In the genomic region with DNA sequence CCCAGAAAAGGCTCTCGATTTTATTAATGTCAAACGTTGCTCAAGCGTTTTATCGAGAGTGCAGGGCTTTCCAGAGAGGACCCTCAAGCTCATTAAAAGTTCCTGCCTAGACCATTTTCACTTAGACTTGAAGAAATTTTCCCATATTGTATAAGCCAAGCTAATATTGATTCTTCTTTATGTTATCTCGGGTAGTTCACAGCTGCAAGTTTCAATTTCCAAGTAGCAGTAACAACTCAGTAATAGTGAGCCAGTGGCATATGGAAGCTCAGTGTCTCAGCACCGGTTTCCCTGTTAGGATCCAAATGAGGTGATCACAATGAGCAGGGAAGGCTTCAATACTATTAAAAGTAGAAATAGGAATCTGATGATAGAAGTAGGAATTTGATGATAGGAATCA, we compare ENCODE assay signal across 24 cellular contexts.
DNase-seq lines count a peak whose midpoint lies in the region; ATAC-seq, FAIRE-seq and TF ChIP-seq lines count a peak whose summit lies in the region.
"Had no signal": no experiment of that assay in that cellular context is flagged by ENCODE, and none has a peak within 500 bp of the region (broad histone marks: within the 10 kb centered on the region; RNA-seq: fewer than 3 reads in every experiment).

No MANE protein-coding gene starts in this region.

- H3K79me2 ChIP-seq in neural progenitor cell (ENCODE audit: low read depth) (no peaks in the 10 kb centered on the region), HepG2 (ENCODE audit: insufficient read depth, low read length) (no peaks in the 10 kb centered on the region)

- ATAC-seq in stimulated activated effector memory CD8-positive, alpha-beta T cell treated with anti-CD3 and anti-CD28 coated beads, Interleukin-12 subunit alpha, Interleukin-12 subunit beta, amount 100 ng/mL, for 72 hours = no peak
- no peak for ATAC-seq in HepG2

- TF ChIP-seq CTCF in A673 (conservative IDR thresholded peaks at IDR 0.05; ENCODE audit: low read depth, low read length) = no peak
- no peak for TF ChIP-seq CTCF in HFFc6 (IDR thresholded peaks at IDR 0.05)
- no peak for TF ChIP-seq CTCF in brain (conservative IDR thresholded peaks at IDR 0.05)
- no peak for TF ChIP-seq CTCF in neural progenitor cell (IDR thresholded peaks at IDR 0.05)
- TF ChIP-seq CTCF in GM13976 (IDR thresholded peaks at IDR 0.05; ENCODE audit: borderline replicate concordance, control extremely low read depth, extremely low read depth, insufficient read depth, missing control alignments) = no peak
- no peak for TF ChIP-seq CTCF in HepG2 (CRISPR knock-in tag; IDR thresholded peaks at IDR 0.05)

- intact Hi-C loops in A673 (cut with micrococcal nuclease; ENCODE audit: unreplicated experiment) = no loop called here
- intact Hi-C loops in HepG2 (cut with micrococcal nuclease; ENCODE audit: unreplicated experiment) = no loop called here

- POLR2A ChIA-PET in A673 (lab: Charles Lee; ENCODE audit: low non-redundant PET) (no interaction called here), HepG2 (lab: Yijun Ruan, JAX) (no interaction called here)

- peaks cover 22% of the 10 kb centered on the region for H3K9me3 ChIP-seq in A673 (ENCODE audit: low read depth, low read length, poor library complexity, severe bottlenecking)
- no peaks in the 10 kb centered on the region for H3K9me3 ChIP-seq in neural progenitor cell (ENCODE audit: low read depth)
- H3K9me3 ChIP-seq in HepG2 (ENCODE audit: low read length) = no peaks in the 10 kb centered on the region
- H3K9me3 ChIP-seq: MG63 had no signal

- CTCF ChIA-PET in A673 (lab: Charles Lee) (no interaction called here), HepG2 (lab: Yijun Ruan, JAX; ENCODE audit: low intra/inter-chr PET ratio, low total read pairs) (no interaction called here)

- no peak for FAIRE-seq in HepG2 (lab: Jason Lieb, UNC)
- FAIRE-seq: G401.6, H1 had no signal

- H3K27me3 ChIP-seq in A673 (replicated peaks; ENCODE audit: insufficient read depth, low read depth, low read length, poor library complexity) = no peaks in the 10 kb centered on the region
- H3K27me3 ChIP-seq in neural progenitor cell = no peaks in the 10 kb centered on the region
- H3K27me3 ChIP-seq in HepG2 (ENCODE audit: control insufficient read depth in 1 of 2, insufficient read depth in 2 of 2, low read length in 2 of 2) = no peaks in the 10 kb centered on the region
- H3K27me3 ChIP-seq: BLaER1, MG63 had no signal

- H3K27ac Mint-ChIP-seq in HFFc6 (peak overlapping the region; percentile 49; the same call in 1 of the 2 replicates), brain (peak overlapping the region in 4 of 5 experiments; percentile 26 to 69 (median 60)), neural progenitor cell (peak overlapping the region; percentile 23)
- no peak overlapping the region for H3K27ac Mint-ChIP-seq in stimulated activated effector memory CD8-positive, alpha-beta T cell treated with anti-CD3 and anti-CD28 coated beads, Interleukin-12 subunit alpha, Interleukin-12 subunit beta, amount 100 ng/mL, for 72 hours
- H3K27ac Mint-ChIP-seq: CD4-positive, CD25-positive, alpha-beta regulatory T cell had no signal

- H3F3A ChIP-seq in neural progenitor cell (ENCODE audit: low read depth) = no peaks in the 10 kb centered on the region

- H3K27me3 Mint-ChIP-seq in HFFc6 (ENCODE audit: insufficient read depth) = no peaks in the 10 kb centered on the region; the same call in 1 of the 2 replicates
- no peaks in the 10 kb centered on the region for H3K27me3 Mint-ChIP-seq in brain
- H3K27me3 Mint-ChIP-seq in neural progenitor cell (ENCODE audit: insufficient read depth, low read depth) = no peaks in the 10 kb centered on the region
- H3K27me3 Mint-ChIP-seq: CD4-positive, CD25-positive, alpha-beta regulatory T cell had no signal

- H3K4me1 ChIP-seq in A673 (ENCODE audit: insufficient read depth, low read length, poor library complexity, severe bottlenecking) = peaks cover 50% of the 10 kb centered on the region
- peaks cover 24% of the 10 kb centered on the region for H3K4me1 ChIP-seq in neural progenitor cell
- H3K4me1 ChIP-seq in HepG2 (ENCODE audit: insufficient read depth, low read length) = no peaks in the 10 kb centered on the region

- no peak overlapping the region for H3K4me3 ChIP-seq in A673 (ENCODE audit: low read depth, low read length, poor library complexity, severe bottlenecking)
- H3K4me3 ChIP-seq in neural progenitor cell = no peak overlapping the region
- no peak overlapping the region for H3K4me3 ChIP-seq in HepG2 (replicated peaks in 1 of 3; ENCODE audit: insufficient read depth in 1 of 3, low read depth in 2 of 3, low read length in 3 of 3)
- H3K4me3 ChIP-seq: BLaER1, MG63 had no signal

- no peaks in the 10 kb centered on the region for H4K20me1 ChIP-seq in neural progenitor cell (ENCODE audit: low read depth)
- no peaks in the 10 kb centered on the region for H4K20me1 ChIP-seq in HepG2 (ENCODE audit: insufficient read depth, low read length)
- H4K20me1 ChIP-seq: BLaER1 had no signal

- peak overlapping the region; percentile 63 for H2AFZ ChIP-seq in neural progenitor cell (replicated peaks)
- H2AFZ ChIP-seq in HepG2 (ENCODE audit: low read length) = no peak overlapping the region

- WGBS in HepG2 (ENCODE audit: low lambda C conversion rate) = 2% methylated on average over 6 of the region's 6 CpGs

- in situ Hi-C loops in GM13976 (cut with MboI; ENCODE audit: low sequenced_read_pairs, unreplicated experiment) (no loop called here), HepG2 (cut with HindIII; ENCODE audit: extremely low pct_ligation_motif_present, low pct_unique_long_range_greater_than_20kb) (no loop called here)

- H3K27ac ChIP-seq in A673 (ENCODE audit: low read depth, low read length, poor library complexity, severe bottlenecking) (peak overlapping the region; percentile 88), neural progenitor cell (no peak overlapping the region), HepG2 (ENCODE audit: extremely low read length, insufficient read depth, low read length) (no peak overlapping the region)
- H3K27ac ChIP-seq: BLaER1, HL-60 had no signal

- TF ChIP-seq EP300 in HepG2 (IDR thresholded peaks at IDR 0.05; ENCODE audit: low read depth in 2 of 2, low read length in 2 of 2) (no peak), HepG2 (CRISPR knock-in tag; IDR thresholded peaks at IDR 0.05; ENCODE audit: borderline replicate concordance) (no peak)

- H3K9ac ChIP-seq in neural progenitor cell (no peak overlapping the region), HepG2 (ENCODE audit: insufficient read depth, low read depth, low read length) (no peak overlapping the region)
- H3K9ac ChIP-seq: BLaER1 had no signal

- H3K4me1 Mint-ChIP-seq in HFFc6 (ENCODE audit: low read depth) (peaks cover 54% of the 10 kb centered on the region), brain (peaks cover 25% of the 10 kb centered on the region), neural progenitor cell (peaks cover 19% of the 10 kb centered on the region)
- peaks cover 6% of the 10 kb centered on the region for H3K4me1 Mint-ChIP-seq in stimulated activated effector memory CD8-positive, alpha-beta T cell treated with anti-CD3 and anti-CD28 coated beads, Interleukin-12 subunit alpha, Interleukin-12 subunit beta, amount 100 ng/mL, for 72 hours
- H3K4me1 Mint-ChIP-seq: CD4-positive, CD25-positive, alpha-beta regulatory T cell had no signal

- H3K9me3 Mint-ChIP-seq in HFFc6 (peaks cover 20% of the 10 kb centered on the region), brain (peaks cover 0 to 28% (median 9%) of the 10 kb centered on the region in 5 experiments), neural progenitor cell (peaks cover 11% of the 10 kb centered on the region)
- peaks cover 8% of the 10 kb centered on the region for H3K9me3 Mint-ChIP-seq in stimulated activated effector memory CD8-positive, alpha-beta T cell treated with anti-CD3 and anti-CD28 coated beads, Interleukin-12 subunit alpha, Interleukin-12 subunit beta, amount 100 ng/mL, for 72 hours

- DNase-seq in A673 (ENCODE audit: low spot score) (no peak), HFFc6 (no peak), neural progenitor cell (ENCODE audit: low spot score) (no peak), GM13976 (ENCODE audit: low spot score) (no peak), NCI-H526 (lab: John Stamatoyannopoulos, UW) (no peak), HepG2 (ENCODE audit: low spot score) (no peak)
- no peak for DNase-seq in stimulated activated effector memory CD8-positive, alpha-beta T cell treated with anti-CD3 and anti-CD28 coated beads, Interleukin-12 subunit alpha, Interleukin-12 subunit beta, amount 100 ng/mL, for 72 hours (ENCODE audit: low spot score in 2 of 2)
- DNase-seq: CD4-positive, CD25-positive, alpha-beta regulatory T cell; HCEC 1CT; KBM-7; MG63; NCI-H1105 treated with DMSO at 0.1 percent for 48 hours; NCI-H146; NCI-H1930; NCI-H2107; NCI-H774; NK-92 treated with Interleukin-12 subunit alpha and Interleukin-12 subunit beta, amount 100 ng/mL, for 24 hours; Right ventricle myocardium superior; RPMI8226 had no signal

- no peak for TF ChIP-seq POLR2A in HepG2 (IDR thresholded peaks at IDR 0.05; ENCODE audit: insufficient read depth in 1 of 2, low read depth in 2 of 2, low read length in 2 of 2)

- H3K4me3 Mint-ChIP-seq in HFFc6 (no peak overlapping the region), brain (no peak overlapping the region), neural progenitor cell (no peak overlapping the region)
- H3K4me3 Mint-ChIP-seq in stimulated activated effector memory CD8-positive, alpha-beta T cell treated with anti-CD3 and anti-CD28 coated beads, Interleukin-12 subunit alpha, Interleukin-12 subunit beta, amount 100 ng/mL, for 72 hours = no peak overlapping the region
- H3K4me3 Mint-ChIP-seq: CD4-positive, CD25-positive, alpha-beta regulatory T cell had no signal

- H3K36me3 Mint-ChIP-seq in HFFc6 (ENCODE audit: low read depth) (peaks cover 44% of the 10 kb centered on the region), brain (peaks cover 5% of the 10 kb centered on the region), neural progenitor cell (peaks cover 5% of the 10 kb centered on the region)
- H3K36me3 Mint-ChIP-seq in stimulated activated effector memory CD8-positive, alpha-beta T cell treated with anti-CD3 and anti-CD28 coated beads, Interleukin-12 subunit alpha, Interleukin-12 subunit beta, amount 100 ng/mL, for 72 hours = no peaks in the 10 kb centered on the region
- H3K36me3 Mint-ChIP-seq: CD4-positive, CD25-positive, alpha-beta regulatory T cell had no signal

- H3K4me2 ChIP-seq in neural progenitor cell (no peak overlapping the region), HepG2 (ENCODE audit: low read depth, low read length) (no peak overlapping the region)

- H3K36me3 ChIP-seq in A673 (ENCODE audit: insufficient read depth, low read length, poor library complexity, severe bottlenecking) = peaks cover 9% of the 10 kb centered on the region
- H3K36me3 ChIP-seq in neural progenitor cell = no peaks in the 10 kb centered on the region
- H3K36me3 ChIP-seq in HepG2 (replicated peaks in 1 of 2; ENCODE audit: control insufficient read depth in 1 of 2, insufficient read depth in 2 of 2, low read length in 2 of 2) = no peaks in the 10 kb centered on the region
- H3K36me3 ChIP-seq: BLaER1, MG63 had no signal

- no peak for TF ChIP-seq RAD21 in HepG2 (CRISPR knock-in tag; IDR thresholded peaks at IDR 0.05)

- no TSS peak for BruUV-seq in A673 (replicated peaks; lab: Mats Ljungman, UMichigan)
- BruUV-seq in HepG2 (replicated peaks; lab: Mats Ljungman, UMichigan) = no TSS peak
